Comparison of ENCODE assay signal across 21 cellular contexts in genomic region chr1:208410409-208410808, GRCh38.
DNase-seq lines count a peak whose midpoint lies in the region; ATAC-seq and TF ChIP-seq lines count a peak whose summit lies in the region.
"Had no signal": no experiment of that assay in that cellular context is flagged by ENCODE, and none has a peak within 500 bp of the region (broad histone marks: within the 10 kb centered on the region; RNA-seq: fewer than 3 reads in every experiment).

No MANE protein-coding gene starts in this region.

- H3K4me1 ChIP-seq in BE2C (peaks cover 17% of the 10 kb centered on the region), esophagus muscularis mucosa (no peaks in the 10 kb centered on the region), mesodermal cell (ENCODE audit: control insufficient read depth, insufficient read depth, low read length, poor library complexity, severe bottlenecking) (no peaks in the 10 kb centered on the region), esophagus squamous epithelium (no peaks in the 10 kb centered on the region)
- H3K4me1 ChIP-seq: BLaER1 treated with 17β-estradiol and CSF1 and Interleukin-3, amounts not matched to agents 10 nM and 100 nM; HAP-1 had no signal

- H3K9me3 Mint-ChIP-seq in stimulated activated memory B cell treated with anti-CD40 and anti-IgM and Interleukin-4, amounts not matched to agents 10 μg/mL and 1 μg/mL and 100 μg/mL, for 72 hours: no peaks in the 10 kb centered on the region
- H3K9me3 Mint-ChIP-seq: IgD-negative memory B cell had no signal

- TF ChIP-seq EP300 in esophagus muscularis mucosa (IDR thresholded peaks at IDR 0.05): no peak

- no peak overlapping the region for H3K4me3 Mint-ChIP-seq in stimulated activated memory B cell treated with anti-CD40 and anti-IgM and Interleukin-4, amounts not matched to agents 10 μg/mL and 1 μg/mL and 100 μg/mL, for 72 hours
- H3K4me3 Mint-ChIP-seq: CD8-positive, alpha-beta memory T cell; IgD-negative memory B cell had no signal

- 93% methylated on average over 5 of the region's 5 CpGs for WGBS in esophagus muscularis mucosa
- 54 to 94% methylated on average over 3 to 4 of the region's 5 CpGs for WGBS in mesodermal cell (ENCODE audit: insufficient coverage in 2 of 2), 2 experiments
- WGBS in esophagus squamous epithelium, 2 donors: 70 to 92% methylated on average over 5 of the region's 5 CpGs

- TF ChIP-seq CTCF in BE2C (IDR thresholded peaks at IDR 0.05; ENCODE audit: low read depth, low read length): no peak
- no peak for TF ChIP-seq CTCF in esophagus muscularis mucosa (IDR thresholded peaks at IDR 0.05)
- TF ChIP-seq CTCF in esophagus squamous epithelium (IDR thresholded peaks at IDR 0.05): no peak

- H3K36me3 ChIP-seq in BE2C (no peaks in the 10 kb centered on the region), esophagus muscularis mucosa (no peaks in the 10 kb centered on the region), mesodermal cell (ENCODE audit: control insufficient read depth, insufficient read depth, low read length) (no peaks in the 10 kb centered on the region), esophagus squamous epithelium (no peaks in the 10 kb centered on the region)
- H3K36me3 ChIP-seq: BLaER1 treated with 17β-estradiol and CSF1 and Interleukin-3, amounts not matched to agents 10 nM and 100 nM; HAP-1 had no signal

- H3K27ac ChIP-seq in esophagus muscularis mucosa (replicated peaks in 1 of 4) (no peak overlapping the region), mesodermal cell (ENCODE audit: low read depth, low read length, severe bottlenecking) (peak overlapping the region; percentile 41), esophagus squamous epithelium (no peak overlapping the region)
- H3K27ac ChIP-seq: 22Rv1; BLaER1 treated with 17β-estradiol and CSF1 and Interleukin-3, amounts not matched to agents 10 nM and 100 nM had no signal

- H3K4me1 Mint-ChIP-seq in stimulated activated memory B cell treated with anti-CD40 and anti-IgM and Interleukin-4, amounts not matched to agents 10 μg/mL and 1 μg/mL and 100 μg/mL, for 72 hours: no peaks in the 10 kb centered on the region
- H3K4me1 Mint-ChIP-seq: CD4-positive, CD25-positive, alpha-beta regulatory T cell; CD8-positive, alpha-beta memory T cell; IgD-negative memory B cell had no signal

- ATAC-seq in GM18511 (IDR thresholded peaks at IDR 0.05; ENCODE audit: unreplicated experiment): no peak
- ATAC-seq in stimulated activated memory B cell treated with anti-CD40 and anti-IgM and Interleukin-4, amounts not matched to agents 10 μg/mL and 1 μg/mL and 100 μg/mL, for 72 hours: no peak
- ATAC-seq: HepG2 had no signal

- no peaks in the 10 kb centered on the region for H3K27me3 ChIP-seq in BE2C
- H3K27me3 ChIP-seq in esophagus muscularis mucosa: no peaks in the 10 kb centered on the region
- H3K27me3 ChIP-seq in esophagus squamous epithelium: no peaks in the 10 kb centered on the region
- H3K27me3 ChIP-seq: BLaER1 treated with 17β-estradiol and CSF1 and Interleukin-3, amounts not matched to agents 10 nM and 100 nM had no signal

- H3K9me3 ChIP-seq in BE2C (no peaks in the 10 kb centered on the region), esophagus muscularis mucosa (no peaks in the 10 kb centered on the region), mesodermal cell (ENCODE audit: control insufficient read depth, low read length) (no peaks in the 10 kb centered on the region), esophagus squamous epithelium (no peaks in the 10 kb centered on the region)
- H3K9me3 ChIP-seq: BLaER1 treated with 17β-estradiol and CSF1 and Interleukin-3, amounts not matched to agents 10 nM and 100 nM; HAP-1 had no signal

- TF ChIP-seq POLR2A in esophagus muscularis mucosa (IDR thresholded peaks at IDR 0.05; ENCODE audit: low read depth) (no peak), esophagus squamous epithelium (IDR thresholded peaks at IDR 0.05) (no peak)

- DNase-seq in BE2C (peak; percentile 74), SK-N-DZ (ENCODE audit: low spot score) (peak; percentile 77), esophagus muscularis mucosa (ENCODE audit: extremely low spot score) (peak; percentile 91), GM03348 (ENCODE audit: low spot score) (no peak), esophagus squamous epithelium (lab: John Stamatoyannopoulos, UW) (no peak)
- DNase-seq: CD4-positive, CD25-positive, alpha-beta regulatory T cell; CD8-positive, alpha-beta memory T cell; COR-L47; DMS 273 treated with DMSO at 0.1 percent for 48 hours; DMS53; DND-41; EL; KBM-7 had no signal

- H3K4me3 ChIP-seq in BE2C (ENCODE audit: low read depth, low read length) (no peak overlapping the region), esophagus muscularis mucosa (no peak overlapping the region), mesodermal cell (ENCODE audit: extremely low read depth, insufficient read depth, low read length, poor library complexity, severe bottlenecking) (no peak overlapping the region), esophagus squamous epithelium (no peak overlapping the region)
- H3K4me3 ChIP-seq: BLaER1 treated with 17β-estradiol and CSF1 and Interleukin-3, amounts not matched to agents 10 nM and 100 nM; HAP-1 had no signal

- no peak overlapping the region for H3K27ac Mint-ChIP-seq in stimulated activated memory B cell treated with anti-CD40 and anti-IgM and Interleukin-4, amounts not matched to agents 10 μg/mL and 1 μg/mL and 100 μg/mL, for 72 hours
- H3K27ac Mint-ChIP-seq: CD4-positive, CD25-positive, alpha-beta regulatory T cell; CD8-positive, alpha-beta memory T cell; IgD-negative memory B cell had no signal

- H3K27me3 Mint-ChIP-seq in stimulated activated memory B cell treated with anti-CD40 and anti-IgM and Interleukin-4, amounts not matched to agents 10 μg/mL and 1 μg/mL and 100 μg/mL, for 72 hours: no peaks in the 10 kb centered on the region
- H3K27me3 Mint-ChIP-seq: CD4-positive, CD25-positive, alpha-beta regulatory T cell; IgD-negative memory B cell had no signal

- no peaks in the 10 kb centered on the region for H3K36me3 Mint-ChIP-seq in stimulated activated memory B cell treated with anti-CD40 and anti-IgM and Interleukin-4, amounts not matched to agents 10 μg/mL and 1 μg/mL and 100 μg/mL, for 72 hours
- H3K36me3 Mint-ChIP-seq: CD4-positive, CD25-positive, alpha-beta regulatory T cell; CD8-positive, alpha-beta memory T cell; IgD-negative memory B cell had no signal

- intact Hi-C loops in esophagus muscularis mucosa (cut with DNase I): no loop called here
- intact Hi-C loops in esophagus squamous epithelium (cut with DNase I): no loop called here

Comparison
In these comparisons a context has a peak if more than half of its experiments do, and no peak if none do; other contexts are left out.
1. DNase-seq: peak in BE2C (single experiment), SK-N-DZ (single experiment) and esophagus muscularis mucosa (single experiment); none in GM03348 (single experiment) and esophagus squamous epithelium (single experiment).